In the genomic region with DNA sequence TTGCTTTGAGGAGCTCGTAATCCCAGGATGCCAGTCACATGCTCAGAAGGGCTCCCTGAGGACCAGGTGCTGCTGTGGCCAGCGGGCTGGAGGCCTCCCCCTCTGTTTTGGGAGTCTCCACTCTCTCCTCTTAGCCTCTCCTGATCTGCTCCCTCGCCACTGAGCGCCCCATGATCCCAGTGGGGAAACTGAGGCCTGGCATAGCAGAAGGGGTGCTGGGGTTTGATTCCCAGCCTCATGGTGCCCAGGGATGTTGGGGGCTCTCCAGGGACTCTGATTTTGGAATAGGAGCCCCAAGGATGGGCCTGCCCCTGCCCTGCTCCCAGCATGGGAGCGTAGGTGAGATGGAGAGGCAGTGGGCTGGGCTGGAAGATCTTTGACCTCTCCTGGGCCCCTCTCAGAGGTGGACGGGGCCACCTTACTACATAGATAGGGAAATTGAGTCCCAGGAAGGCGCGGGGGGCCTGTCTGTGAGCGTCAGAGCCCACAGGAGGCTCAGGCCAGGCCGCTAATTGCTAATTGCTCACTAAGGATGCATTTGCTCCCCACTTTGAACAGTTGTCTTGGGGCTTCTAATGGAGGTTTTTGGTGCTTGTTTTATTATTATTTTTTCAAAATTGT, we compare ENCODE assay signal across 9 cellular contexts. TPM values are rescaled to one million over a fixed set of nuclear protein-coding genes. Genes with fewer than 3 reads are reported as not detected.
DNase-seq lines count a peak whose midpoint lies in the region; ATAC-seq and TF ChIP-seq lines count a peak whose summit lies in the region.
"Had no signal": no experiment of that assay in that cellular context is flagged by ENCODE, and none has a peak within 500 bp of the region (broad histone marks: within the 10 kb centered on the region; RNA-seq: fewer than 3 reads in every experiment).

No MANE protein-coding gene starts in this region.

- H3K27ac ChIP-seq in heart left ventricle (peak overlapping the region in 5 of 12 donors; percentile 45 to 90 (median 71)), upper lobe of right lung (peak overlapping the region; percentile 79)

- 83 to 92% (median 85%) methylated on average over 10 of the region's 10 CpGs for WGBS in heart left ventricle, 4 donors

- peak overlapping the region; percentile 90 for H3K4me3 Mint-ChIP-seq in memory B cell

- peaks cover 46% of the 10 kb centered on the region for H3K4me1 Mint-ChIP-seq in memory B cell

- H3K36me3 ChIP-seq in heart left ventricle = no peaks in the 10 kb centered on the region
- H3K36me3 ChIP-seq in upper lobe of right lung = no peaks in the 10 kb centered on the region
- H3K36me3 ChIP-seq: tibial nerve had no signal

- ATAC-seq in heart left ventricle (no peak), Right ventricle myocardium superior (ENCODE audit: poor library complexity) (no peak), memory B cell (ENCODE audit: low read depth) (no peak), upper lobe of right lung (no peak)
- ATAC-seq in activated naive CD4-positive, alpha-beta T cell treated with anti-CD3 and anti-CD28 coated beads, Interleukin-2, amount 50 U/mL, for 72 hours = no peak

- H3K9me3 Mint-ChIP-seq in activated naive CD4-positive, alpha-beta T cell treated with anti-CD3 and anti-CD28 coated beads, Interleukin-2, amount 50 U/mL, for 72 hours = no peaks in the 10 kb centered on the region
- no peaks in the 10 kb centered on the region for H3K9me3 Mint-ChIP-seq in memory B cell

- peak in 2 of 5 donors; percentile 22 to 47 for DNase-seq in heart left ventricle
- DNase-seq in Right ventricle myocardium superior = no peak
- no peak for DNase-seq in activated naive CD4-positive, alpha-beta T cell treated with anti-CD3 and anti-CD28 coated beads, Interleukin-2, amount 50 U/mL, for 72 hours (ENCODE audit: low spot score in 2 of 2)
- no peak for DNase-seq in memory B cell (ENCODE audit: low spot score in 2 of 2)
- no peak for DNase-seq in upper lobe of right lung
- DNase-seq in AG08396 (ENCODE audit: low spot score) = no peak
- no peak for DNase-seq in GM19240 (ENCODE audit: insufficient read length, low spot score)
- DNase-seq in activated CD4-positive, CD25-positive, alpha-beta regulatory T cell (lab: John Stamatoyannopoulos, UW) = no peak

- H3K27me3 Mint-ChIP-seq in memory B cell = peaks cover 1% of the 10 kb centered on the region

- peak overlapping the region in 8 of 12 donors; percentile 33 to 67 (median 50) for H3K4me3 ChIP-seq in heart left ventricle
- peak overlapping the region; percentile 50 for H3K4me3 ChIP-seq in upper lobe of right lung

- H3K9me3 ChIP-seq in heart left ventricle (no peaks in the 10 kb centered on the region), upper lobe of right lung (no peaks in the 10 kb centered on the region)
- H3K9me3 ChIP-seq: tibial nerve had no signal

- H3K27me3 ChIP-seq in heart left ventricle = no peaks in the 10 kb centered on the region
- H3K27me3 ChIP-seq in upper lobe of right lung = no peaks in the 10 kb centered on the region
- H3K27me3 ChIP-seq: tibial nerve had no signal

- TF ChIP-seq POLR2A in heart left ventricle (IDR thresholded peaks at IDR 0.05) = no peak

- peaks cover 11 to 26% of the 10 kb centered on the region in 2 donors for H3K36me3 Mint-ChIP-seq in activated naive CD4-positive, alpha-beta T cell treated with anti-CD3 and anti-CD28 coated beads, Interleukin-2, amount 50 U/mL, for 72 hours
- no peaks in the 10 kb centered on the region for H3K36me3 Mint-ChIP-seq in memory B cell

- peak overlapping the region; percentile 89 to 97 for H3K27ac Mint-ChIP-seq in activated naive CD4-positive, alpha-beta T cell treated with anti-CD3 and anti-CD28 coated beads, Interleukin-2, amount 50 U/mL, for 72 hours
- H3K27ac Mint-ChIP-seq in memory B cell = peak overlapping the region; percentile 88

- TF ChIP-seq CTCF in heart left ventricle (IDR thresholded peaks at IDR 0.05) = no peak
- TF ChIP-seq CTCF in upper lobe of right lung (IDR thresholded peaks at IDR 0.05) = no peak

- H3K4me1 ChIP-seq in heart left ventricle = peaks cover 0 to 66% (median 0%) of the 10 kb centered on the region in 12 donors
- peaks cover 22% of the 10 kb centered on the region for H3K4me1 ChIP-seq in upper lobe of right lung

- intact Hi-C loops in heart left ventricle (cut with DNase I) (loop anchor here in 1 of 10 donors (10.0 kb wide), 1 partner anchor 49 kb away; no protein-coding TSS in a partner anchor), Right ventricle myocardium superior (cut with DNase I) (no loop called here), upper lobe of right lung (cut with DNase I) (no loop called here)

RNA-seq across cellular contexts. Expression of gene ADCY7, which starts 0.5 kb away (rescaled TPM):
- total RNA-seq in heart left ventricle (10 to 100 TPM in 3 of 9 donors, 1 to 10 TPM in 6; 3.2 to 46.7 (median 9.0) TPM), Right ventricle myocardium superior (9.3 TPM), upper lobe of right lung (88.1 TPM)
- polyA plus RNA-seq in heart left ventricle = 1 to 10 TPM; 3.8 to 5.3 TPM
- 100 to 1,000 TPM in 1 of 2 donors, 10 to 100 TPM in 1; 78.5 to 104 TPM for total RNA-seq in activated naive CD4-positive, alpha-beta T cell treated with anti-CD3 and anti-CD28 coated beads, Interleukin-2, amount 50 U/mL, for 72 hours
